8 cellular contexts compared by ENCODE assay signal in the genomic region with DNA sequence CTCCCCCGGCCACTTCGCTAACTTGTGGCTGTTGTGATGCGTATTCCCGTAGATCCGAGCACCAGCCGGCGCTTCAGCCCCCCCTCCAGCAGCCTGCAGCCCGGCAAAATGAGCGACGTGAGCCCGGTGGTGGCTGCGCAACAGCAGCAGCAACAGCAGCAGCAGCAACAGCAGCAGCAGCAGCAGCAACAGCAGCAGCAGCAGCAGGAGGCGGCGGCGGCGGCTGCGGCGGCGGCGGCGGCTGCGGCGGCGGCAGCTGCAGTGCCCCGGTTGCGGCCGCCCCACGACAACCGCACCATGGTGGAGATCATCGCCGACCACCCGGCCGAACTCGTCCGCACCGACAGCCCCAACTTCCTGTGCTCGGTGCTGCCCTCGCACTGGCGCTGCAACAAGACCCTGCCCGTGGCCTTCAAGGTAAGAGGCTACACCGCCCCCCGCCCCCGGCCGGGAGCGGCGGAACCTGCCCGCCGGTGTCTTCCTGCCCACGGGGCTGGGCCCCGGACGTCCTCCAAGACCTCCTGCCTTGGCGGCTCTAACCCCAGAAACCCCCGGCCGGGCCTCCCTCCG. TPM values are rescaled to one million over a fixed set of nuclear protein-coding genes. Genes with fewer than 3 reads are reported as not detected.
DNase-seq lines count a peak whose midpoint lies in the region; ATAC-seq, FAIRE-seq and TF ChIP-seq lines count a peak whose summit lies in the region.

No MANE protein-coding gene starts in this region.

- no peaks in the 10 kb centered on the region for H3K36me3 ChIP-seq in endothelial cell of umbilical vein (ENCODE audit: control insufficient read depth in 2 of 2, extremely low read depth in 1 of 2, insufficient read depth in 2 of 2, low read length in 2 of 2)
- no peaks in the 10 kb centered on the region for H3K36me3 ChIP-seq in muscle layer of colon (ENCODE audit: insufficient read depth, low read length)
- no peaks in the 10 kb centered on the region for H3K36me3 ChIP-seq in thoracic aorta

- no peaks in the 10 kb centered on the region for H3K9me3 Mint-ChIP-seq in CD4-positive, alpha-beta T cell
- H3K9me3 Mint-ChIP-seq in activated CD4-positive, alpha-beta memory T cell treated with anti-CD3 and anti-CD28 coated beads for 36 hours, result no peaks in the 10 kb centered on the region

- CTCF ChIA-PET in CD4-positive, alpha-beta T cell (lab: Charles Lee), result interaction anchor here (0.9 kb wide), 1 partner anchor 44 kb away, joined by 3 read pairs; no protein-coding TSS in a partner anchor
- CTCF ChIA-PET in activated CD4-positive, alpha-beta memory T cell treated with anti-CD3 and anti-CD28 coated beads for 36 hours (lab: Charles Lee), result interaction anchor here (0.6 to 2.8 kb wide), 5 partner anchors 14 to 292 kb away, joined by 3 to 13 read pairs (median 3); a partner anchor contains a TSS
- CTCF ChIA-PET in endothelial cell of umbilical vein (lab: Charles Lee), result interaction anchor here (0.6 to 4.8 kb wide), 5 partner anchors 45 to 946 kb away, joined by 3 to 50 read pairs (median 4); a partner anchor contains a TSS

- H3K9ac ChIP-seq in endothelial cell of umbilical vein (replicated peaks; ENCODE audit: extremely low read depth, insufficient read depth, low read length), result no peak overlapping the region
- peak overlapping the region; percentile 27 for H3K9ac ChIP-seq in muscle layer of colon (ENCODE audit: low read length)

- no peaks in the 10 kb centered on the region for H3K9me1 ChIP-seq in endothelial cell of umbilical vein (replicated peaks; ENCODE audit: control insufficient read depth, extremely low read depth, insufficient read depth, low read length)

- peak overlapping the region; percentile 98 for H3K4me3 Mint-ChIP-seq in CD4-positive, alpha-beta T cell
- peak overlapping the region; percentile 91 for H3K4me3 Mint-ChIP-seq in activated CD4-positive, alpha-beta memory T cell treated with anti-CD3 and anti-CD28 coated beads for 36 hours

- peak overlapping the region; percentile 50 for H3K27ac ChIP-seq in CD4-positive, alpha-beta T cell (ENCODE audit: low read depth, low read length)
- no peak overlapping the region for H3K27ac ChIP-seq in endothelial cell of umbilical vein (ENCODE audit: insufficient read depth, low read depth, low read length)
- H3K27ac ChIP-seq in muscle layer of colon (ENCODE audit: low read depth, low read length), result peak overlapping the region; percentile 31
- peak overlapping the region; percentile 20 to 54 for H3K27ac ChIP-seq in thoracic aorta

- POLR2A ChIA-PET in CD4-positive, alpha-beta T cell (lab: Charles Lee), result interaction anchor here (0.6 to 3.6 kb wide), 10 partner anchors 9 to 292 kb away, joined by 3 to 22 read pairs (median 4); a partner anchor contains a TSS
- POLR2A ChIA-PET in activated CD4-positive, alpha-beta memory T cell treated with anti-CD3 and anti-CD28 coated beads for 36 hours (lab: Charles Lee), result interaction anchor here (0.5 to 4.1 kb wide), 13 partner anchors 9 to 779 kb away, joined by 3 to 27 read pairs (median 5); a partner anchor contains a TSS
- POLR2A ChIA-PET in endothelial cell of umbilical vein (lab: Charles Lee), result no interaction called here

- peak overlapping the region; percentile 85 for H3K27ac Mint-ChIP-seq in CD4-positive, alpha-beta T cell
- H3K27ac Mint-ChIP-seq in activated CD4-positive, alpha-beta memory T cell treated with anti-CD3 and anti-CD28 coated beads for 36 hours, result peak overlapping the region; percentile 95

- intact Hi-C loops in CD4-positive, alpha-beta T cell (cut with DNase I, micrococcal nuclease), result loop anchor here (5.0 kb wide), 3 partner anchors 165 to 490 kb away; no protein-coding TSS in a partner anchor
- intact Hi-C loops in activated CD4-positive, alpha-beta memory T cell treated with anti-CD3 and anti-CD28 coated beads for 36 hours (cut with micrococcal nuclease), result loop anchor here (1.0 to 5.0 kb wide), 5 partner anchors 14 to 780 kb away; no protein-coding TSS in a partner anchor
- intact Hi-C loops in endothelial cell of umbilical vein (cut with micrococcal nuclease), result loop anchor here (1.0 to 5.0 kb wide), 5 partner anchors 24 to 292 kb away; no protein-coding TSS in a partner anchor

- H3K79me2 ChIP-seq in endothelial cell of umbilical vein (ENCODE audit: control insufficient read depth, insufficient read depth, low read length), result no peaks in the 10 kb centered on the region

- dilution Hi-C loops in endothelial cell of umbilical vein (cut with MboI; ENCODE audit: extremely low pct_ligation_motif_present, low sequenced_read_pairs), result no loop called here

- ATAC-seq in CD4-positive, alpha-beta T cell (ENCODE audit: poor library complexity), result peak; percentile 41
- ATAC-seq in thoracic aorta (ENCODE audit: insufficient number of reproducible peaks, low FRiP score, low read depth), result no peak
- ATAC-seq in HG03175 (IDR thresholded peaks at IDR 0.05; ENCODE audit: unreplicated experiment), result no peak

- H3K27me3 ChIP-seq in CD4-positive, alpha-beta T cell (ENCODE audit: control insufficient read depth, insufficient read depth, low read length), result peaks cover 31% of the 10 kb centered on the region
- H3K27me3 ChIP-seq in endothelial cell of umbilical vein (ENCODE audit: control insufficient read depth in 2 of 2, insufficient read depth in 2 of 2, low read length in 2 of 2) (peaks cover 60 to 92% of the 10 kb centered on the region in 2 experiments), muscle layer of colon (ENCODE audit: control insufficient read depth in 1 of 2, insufficient read depth in 2 of 2, low read length in 2 of 2) (peaks cover 26 to 52% of the 10 kb centered on the region in 2 donors), thoracic aorta (replicated peaks; ENCODE audit: insufficient read depth) (peaks cover 20% of the 10 kb centered on the region)

- no TSS peak for BruUV-seq in endothelial cell of umbilical vein (replicated peaks; lab: Mats Ljungman, UMichigan)

- no peaks in the 10 kb centered on the region for H3K9me3 ChIP-seq in CD4-positive, alpha-beta T cell (ENCODE audit: control insufficient read depth, low read length)
- no peaks in the 10 kb centered on the region for H3K9me3 ChIP-seq in endothelial cell of umbilical vein (replicated peaks; ENCODE audit: control insufficient read depth, insufficient read depth, low read length)
- no peaks in the 10 kb centered on the region for H3K9me3 ChIP-seq in muscle layer of colon (ENCODE audit: low read length)
- no peaks in the 10 kb centered on the region for H3K9me3 ChIP-seq in thoracic aorta

- TF ChIP-seq POLR2A in endothelial cell of umbilical vein (IDR thresholded peaks at IDR 0.05; ENCODE audit: low read depth, low read length), result no peak

- peaks cover 21% of the 10 kb centered on the region for H3K36me3 Mint-ChIP-seq in CD4-positive, alpha-beta T cell (ENCODE audit: low read depth)
- peaks cover 34% of the 10 kb centered on the region for H3K36me3 Mint-ChIP-seq in activated CD4-positive, alpha-beta memory T cell treated with anti-CD3 and anti-CD28 coated beads for 36 hours

- peaks cover 36% of the 10 kb centered on the region for H3K27me3 Mint-ChIP-seq in CD4-positive, alpha-beta T cell
- H3K27me3 Mint-ChIP-seq in activated CD4-positive, alpha-beta memory T cell treated with anti-CD3 and anti-CD28 coated beads for 36 hours, result no peaks in the 10 kb centered on the region

- H3K4me1 Mint-ChIP-seq in CD4-positive, alpha-beta T cell (ENCODE audit: low read depth), result peaks cover 40% of the 10 kb centered on the region
- H3K4me1 Mint-ChIP-seq in activated CD4-positive, alpha-beta memory T cell treated with anti-CD3 and anti-CD28 coated beads for 36 hours (ENCODE audit: low read depth), result peaks cover 38% of the 10 kb centered on the region

- TF ChIP-seq CTCF in CD4-positive, alpha-beta T cell (IDR thresholded peaks at IDR 0.05), result no peak
- TF ChIP-seq CTCF in endothelial cell of umbilical vein (IDR thresholded peaks at IDR 0.05; ENCODE audit: extremely low read depth in 1 of 2, insufficient read depth in 1 of 2, low read depth in 1 of 2, low read length in 2 of 2) (no peak), thoracic aorta (IDR thresholded peaks at IDR 0.05) (no peak)

- FAIRE-seq in endothelial cell of umbilical vein (lab: Jason Lieb, UNC), result no peak

- peaks cover 17% of the 10 kb centered on the region for H3K4me1 ChIP-seq in endothelial cell of umbilical vein (ENCODE audit: control insufficient read depth, extremely low read depth, insufficient read depth, low read length)
- H3K4me1 ChIP-seq in muscle layer of colon (ENCODE audit: insufficient read depth, low read length), result peaks cover 26% of the 10 kb centered on the region
- peaks cover 6 to 30% of the 10 kb centered on the region in 2 donors for H3K4me1 ChIP-seq in thoracic aorta (ENCODE audit: control insufficient read depth in 1 of 2, low read depth in 2 of 2)

- H3K4me2 ChIP-seq in endothelial cell of umbilical vein (ENCODE audit: insufficient read depth, low read length), result peak overlapping the region; percentile 70

- peak overlapping the region; percentile 74 for H2AFZ ChIP-seq in endothelial cell of umbilical vein (ENCODE audit: low read depth, low read length)

- H3K4me3 ChIP-seq in endothelial cell of umbilical vein (replicated peaks in 1 of 3; ENCODE audit: insufficient read depth in 1 of 3, low read depth in 1 of 3, low read length in 3 of 3), result peak overlapping the region; percentile 0 to 32 (median 24)
- H3K4me3 ChIP-seq in muscle layer of colon (ENCODE audit: low read depth in 1 of 2, low read length in 2 of 2), result peak overlapping the region; percentile 70 to 73
- peak overlapping the region; percentile 74 for H3K4me3 ChIP-seq in thoracic aorta

- peak; percentile 23 to 67 (median 51) for DNase-seq in CD4-positive, alpha-beta T cell
- DNase-seq in LHCN-M2 (ENCODE audit: low read depth), result peak; percentile 70
- DNase-seq in activated CD4-positive, alpha-beta memory T cell treated with anti-CD3 and anti-CD28 coated beads for 36 hours, result peak; percentile 75
- DNase-seq in endothelial cell of umbilical vein (ENCODE audit: low read depth, low spot score), result peak; percentile 14
- DNase-seq in thoracic aorta (ENCODE audit: low spot score), result no peak
- DNase-seq in globus pallidus (ENCODE audit: low spot score), result no peak

- no peaks in the 10 kb centered on the region for H4K20me1 ChIP-seq in endothelial cell of umbilical vein (replicated peaks; ENCODE audit: control insufficient read depth, extremely low read depth, insufficient read depth, low read length)

RNA-seq across cellular contexts. Expression of a gene that starts 44.9 kb away (rescaled TPM):
- total RNA-seq in CD4-positive, alpha-beta T cell, result 10 to 100 TPM in 1 of 2 experiments, 1 to 10 TPM in 1; 8.9 to 10.5 TPM
- total RNA-seq in LHCN-M2 (2014; rRNA removed), result 6.4 and 7.1 TPM in 2 replicates
- 6.6 TPM for polyA plus RNA-seq in LHCN-M2 (2012)
- 10 to 100 TPM; 17.4 to 18.2 TPM for total RNA-seq in activated CD4-positive, alpha-beta memory T cell treated with anti-CD3 and anti-CD28 coated beads for 36 hours
- total RNA-seq in endothelial cell of umbilical vein, result 8.4 and 9.8 TPM in 2 replicates
- 7.2 and 8.3 TPM in 2 replicates for polyA plus RNA-seq in endothelial cell of umbilical vein
- polyA plus RNA-seq in endothelial cell of umbilical vein (2011; cell fraction: cytosol; rRNA removed), result 7.0 and 8.4 TPM in 2 replicates
- 5.5 and 9.5 TPM in 2 replicates for polyA plus RNA-seq in endothelial cell of umbilical vein (2011; cell fraction: nucleus; rRNA removed)
- 5.1 and 5.5 TPM in 2 replicates for polyA plus RNA-seq in endothelial cell of umbilical vein (2012)
- polyA minus RNA-seq in endothelial cell of umbilical vein, result 8.4 and 11.5 TPM in 2 replicates
- polyA minus RNA-seq in endothelial cell of umbilical vein (2011; cell fraction: cytosol; rRNA and poly(A)+ RNA removed), result 0.61 TPM
- 13.3 and 15.5 TPM in 2 replicates for polyA minus RNA-seq in endothelial cell of umbilical vein (2011; cell fraction: nucleus; rRNA and poly(A)+ RNA removed)
- 1 to 10 TPM; 5.3 to 6.6 TPM for total RNA-seq in thoracic aorta

Comparison
In these comparisons a context has a peak if more than half of its experiments do, and no peak if none do; other contexts are left out.
1. DNase-seq: peak in CD4-positive, alpha-beta T cell (10 of 10), LHCN-M2 (single experiment), activated CD4-positive, alpha-beta memory T cell treated with anti-CD3 and anti-CD28 coated beads for 36 hours (single experiment) and endothelial cell of umbilical vein (single experiment); none in thoracic aorta (single experiment) and globus pallidus (single experiment).
2. H3K4me3 ChIP-seq: peak in every context shown above with its lines; median percentile 74 in thoracic aorta; 72 in muscle layer of colon; 24 in endothelial cell of umbilical vein.